In the genomic region with DNA sequence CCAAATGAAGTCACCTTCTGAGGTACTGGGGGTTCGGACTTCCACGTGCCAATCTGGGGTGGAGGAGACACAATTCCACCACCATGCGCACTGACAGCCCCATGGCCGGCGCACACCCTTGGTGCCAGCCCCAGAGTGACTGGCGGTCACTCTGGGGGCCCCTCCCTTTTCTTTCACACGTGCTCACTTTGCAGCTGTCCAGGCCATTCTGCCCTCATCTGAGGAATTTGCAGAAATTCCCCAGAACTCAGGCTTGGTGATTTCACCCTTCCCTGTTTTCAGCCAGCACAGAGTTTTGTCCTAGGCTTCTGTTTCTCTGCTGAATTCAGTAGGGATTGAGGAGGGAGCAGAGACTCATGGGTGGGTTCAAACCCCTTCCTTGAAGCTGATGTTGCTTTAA, we compare ENCODE assay signal across 21 cellular contexts. TPM values are rescaled to one million over a fixed set of nuclear protein-coding genes. Genes with fewer than 3 reads are reported as not detected.
A peak's percentile ranks its signal among the peaks of the same experiment; 100 is the strongest.
DNase-seq lines count a peak whose midpoint lies in the region; ATAC-seq and TF ChIP-seq lines count a peak whose summit lies in the region.
"Had no signal": no experiment of that assay in that cellular context is flagged by ENCODE, and none has a peak within 500 bp of the region (broad histone marks: within the 10 kb centered on the region; RNA-seq: fewer than 3 reads in every experiment).

No MANE protein-coding gene starts in this region.

- no peak overlapping the region for H3K23ac ChIP-seq in mesenchymal stem cell (ENCODE audit: low read length in 2 of 2)

- TF ChIP-seq POLR2A in uterus (IDR thresholded peaks at IDR 0.05) = no peak

- H3K4ac ChIP-seq in mesenchymal stem cell (ENCODE audit: low read depth in 1 of 2, low read length in 2 of 2) = no peak overlapping the region

- no peak overlapping the region for H3K14ac ChIP-seq in mesenchymal stem cell (ENCODE audit: low read length in 2 of 2)

- H3K4me1 ChIP-seq in right atrium auricular region = peaks cover 3 to 36% of the 10 kb centered on the region in 2 donors
- peaks cover 4% of the 10 kb centered on the region for H3K4me1 ChIP-seq in mesenchymal stem cell (ENCODE audit: control insufficient read depth, insufficient read depth, low read depth, low read length)
- peaks cover 39% of the 10 kb centered on the region for H3K4me1 ChIP-seq in skeletal muscle satellite cell (ENCODE audit: control insufficient read depth, insufficient read depth, low read length)
- no peaks in the 10 kb centered on the region for H3K4me1 ChIP-seq in uterus
- H3K4me1 ChIP-seq: A549 had no signal

- H2BK5ac ChIP-seq in mesenchymal stem cell (ENCODE audit: low read depth, low read length, poor library complexity, severe bottlenecking) = no peak overlapping the region

- no peak overlapping the region for H2AK5ac ChIP-seq in mesenchymal stem cell (ENCODE audit: low read length, severe bottlenecking)

- no peak overlapping the region for H4K91ac ChIP-seq in mesenchymal stem cell (ENCODE audit: low read length)

- H3K4me3 ChIP-seq in right atrium auricular region = no peak overlapping the region
- peak overlapping the region in 1 of 2 experiments; percentile 3 for H3K4me3 ChIP-seq in mesenchymal stem cell (ENCODE audit: insufficient read depth in 1 of 2, low read depth in 1 of 2, low read length in 2 of 2)
- no peak overlapping the region for H3K4me3 ChIP-seq in skeletal muscle satellite cell (ENCODE audit: low read length)
- H3K4me3 ChIP-seq in uterus = no peak overlapping the region
- H3K4me3 ChIP-seq: A549, thoracic aorta had no signal

- no peak overlapping the region for H2BK15ac ChIP-seq in mesenchymal stem cell (ENCODE audit: low read depth, poor library complexity, severe bottlenecking)

- DNase-seq in right atrium auricular region (ENCODE audit: low spot score) (no peak), left ventricle myocardium superior (no peak), mesenchymal stem cell (no peak), uterus (no peak), SIG-M5 treated with dmso at 0.1 percent for 504 hours (lab: John Stamatoyannopoulos, UW; ENCODE audit: unreplicated experiment) (no peak), hippocampal formation (lab: John Stamatoyannopoulos, UW) (no peak)
- DNase-seq in activated CD4-positive, alpha-beta T cell treated with anti-CD3 and anti-CD28 coated beads, Interleukin-2, amount 50 U/mL, for 1 hour = no peak
- DNase-seq: activated CD8-positive, alpha-beta T cell treated with anti-CD3 and anti-CD28 coated beads, Interleukin-2, amount 10 ng/mL, durations not matched to agents 7 days and 5 days; activated effector memory CD4-positive, alpha-beta T cell treated with Interleukin-2 at 50 U/mL for 16 hours; activated naive CD8-positive, alpha-beta T cell treated with anti-CD3 and anti-CD28 coated beads, Interleukin-2, amount 10 ng/mL, durations not matched to agents 7 days and 5 days; activated T-cell treated with anti-CD3 and anti-CD28 coated beads for 4 hours; AML-193; CD8-positive, alpha-beta T cell; DMS 273 treated with DMSO at 0.1 percent for 48 hours; Karpas-422; naive thymus-derived CD4-positive, alpha-beta T cell; NCI-H446; stimulated activated naive B cell treated with anti-CD40 and anti-IgM and Interleukin-4, amounts not matched to agents 10 μg/mL and 1 μg/mL and 100 μg/mL, for 72 hours had no signal

- peak overlapping the region; percentile 33 for H4K8ac ChIP-seq in mesenchymal stem cell (ENCODE audit: low read length)

- no peak overlapping the region for H2BK120ac ChIP-seq in mesenchymal stem cell (ENCODE audit: low read depth, low read length)

- intact Hi-C loops in left ventricle myocardium superior (cut with micrococcal nuclease) = no loop called here
- intact Hi-C loops in uterus (cut with DNase I; ENCODE audit: low total_unique reads) = no loop called here

- H3K18ac ChIP-seq in mesenchymal stem cell (ENCODE audit: low read depth in 1 of 2, low read length in 2 of 2) = no peak overlapping the region

- H3K27me3 ChIP-seq in right atrium auricular region (no peaks in the 10 kb centered on the region), mesenchymal stem cell (ENCODE audit: control insufficient read depth in 1 of 2, insufficient read depth in 1 of 2, low read length in 2 of 2) (no peaks in the 10 kb centered on the region), skeletal muscle satellite cell (ENCODE audit: control insufficient read depth, insufficient read depth, low read length) (peaks cover 3% of the 10 kb centered on the region), uterus (no peaks in the 10 kb centered on the region)

- no peaks in the 10 kb centered on the region for H3K9me3 ChIP-seq in right atrium auricular region
- H3K9me3 ChIP-seq in mesenchymal stem cell (ENCODE audit: control insufficient read depth, low read length) = no peaks in the 10 kb centered on the region
- no peaks in the 10 kb centered on the region for H3K9me3 ChIP-seq in skeletal muscle satellite cell (replicated peaks; ENCODE audit: low read length)
- no peaks in the 10 kb centered on the region for H3K9me3 ChIP-seq in uterus
- H3K9me3 ChIP-seq: A549, thoracic aorta had no signal

- ATAC-seq in left ventricle myocardium superior = no peak
- ATAC-seq: A549; activated CD8-positive, alpha-beta T cell treated with anti-CD3 and anti-CD28 coated beads, Interleukin-2, amount 10 ng/mL, durations not matched to agents 7 days and 5 days; CD8-positive, alpha-beta T cell; naive thymus-derived CD4-positive, alpha-beta T cell; stimulated activated naive B cell treated with anti-CD40 and anti-IgM and Interleukin-4, amounts not matched to agents 10 μg/mL and 1 μg/mL and 100 μg/mL, for 72 hours had no signal

- no peak for TF ChIP-seq CTCF in right atrium auricular region (IDR thresholded peaks at IDR 0.05)
- TF ChIP-seq CTCF in uterus (IDR thresholded peaks at IDR 0.05) = no peak

- H3K36me3 ChIP-seq in right atrium auricular region = no peaks in the 10 kb centered on the region
- H3K36me3 ChIP-seq in mesenchymal stem cell (ENCODE audit: control insufficient read depth in 1 of 2, insufficient read depth in 2 of 2, low read depth in 1 of 2, low read length in 2 of 2) = no peaks in the 10 kb centered on the region
- H3K36me3 ChIP-seq in skeletal muscle satellite cell (ENCODE audit: insufficient read depth, low read length) = no peaks in the 10 kb centered on the region
- H3K36me3 ChIP-seq in uterus = no peaks in the 10 kb centered on the region
- H3K36me3 ChIP-seq: thoracic aorta had no signal

- no peaks in the 10 kb centered on the region for H3K79me1 ChIP-seq in mesenchymal stem cell (replicated peaks; ENCODE audit: low read length, poor library complexity, severe bottlenecking)

- no peak overlapping the region for H2AFZ ChIP-seq in mesenchymal stem cell (ENCODE audit: low read depth, low read length)

- no peak overlapping the region for H3K4me2 ChIP-seq in mesenchymal stem cell (ENCODE audit: low read length, poor library complexity, severe bottlenecking)
- H3K4me2 ChIP-seq in skeletal muscle satellite cell (ENCODE audit: low read length) = no peak overlapping the region
- H3K4me2 ChIP-seq: A549 had no signal

- peak overlapping the region; percentile 67 to 87 for H3K27ac ChIP-seq in right atrium auricular region
- no peak overlapping the region for H3K27ac ChIP-seq in mesenchymal stem cell (ENCODE audit: low read length, poor library complexity, severe bottlenecking)
- peak overlapping the region; percentile 86 to 91 for H3K27ac ChIP-seq in uterus
- H3K27ac ChIP-seq: A549 had no signal

- peak overlapping the region; percentile 88 for H3K9ac ChIP-seq in mesenchymal stem cell (ENCODE audit: low read length)
- peak overlapping the region; percentile 48 for H3K9ac ChIP-seq in skeletal muscle satellite cell (ENCODE audit: low read depth, low read length)

- H2BK12ac ChIP-seq in mesenchymal stem cell (ENCODE audit: low read length in 2 of 2) = no peak overlapping the region

- 89% methylated on average over 7 of the region's 7 CpGs for WGBS in mesenchymal stem cell

RNA-seq across cellular contexts. Expression of a gene that starts 54.8 kb away (rescaled TPM):
- total RNA-seq in right atrium auricular region = under 1 TPM in 1 of 2 donors, not detected in 1; 0.94 TPM
- 1.4 TPM for total RNA-seq in left ventricle myocardium superior
- 3.5 TPM for polyA plus RNA-seq in mesenchymal stem cell (2013, experiment 1 of 2)
- 3.4 TPM for polyA plus RNA-seq in mesenchymal stem cell (2013, experiment 2 of 2)
- 2.8 and 3.5 TPM in 2 replicates for total RNA-seq in skeletal muscle satellite cell (2012; rRNA removed)
- total RNA-seq in uterus = 10 to 100 TPM in 1 of 4 donors, 1 to 10 TPM in 2, under 1 TPM in 1; 0.29 to 22.8 (median 4.2) TPM
